ENCODE assay signal across 15 cellular contexts in the genomic region with DNA sequence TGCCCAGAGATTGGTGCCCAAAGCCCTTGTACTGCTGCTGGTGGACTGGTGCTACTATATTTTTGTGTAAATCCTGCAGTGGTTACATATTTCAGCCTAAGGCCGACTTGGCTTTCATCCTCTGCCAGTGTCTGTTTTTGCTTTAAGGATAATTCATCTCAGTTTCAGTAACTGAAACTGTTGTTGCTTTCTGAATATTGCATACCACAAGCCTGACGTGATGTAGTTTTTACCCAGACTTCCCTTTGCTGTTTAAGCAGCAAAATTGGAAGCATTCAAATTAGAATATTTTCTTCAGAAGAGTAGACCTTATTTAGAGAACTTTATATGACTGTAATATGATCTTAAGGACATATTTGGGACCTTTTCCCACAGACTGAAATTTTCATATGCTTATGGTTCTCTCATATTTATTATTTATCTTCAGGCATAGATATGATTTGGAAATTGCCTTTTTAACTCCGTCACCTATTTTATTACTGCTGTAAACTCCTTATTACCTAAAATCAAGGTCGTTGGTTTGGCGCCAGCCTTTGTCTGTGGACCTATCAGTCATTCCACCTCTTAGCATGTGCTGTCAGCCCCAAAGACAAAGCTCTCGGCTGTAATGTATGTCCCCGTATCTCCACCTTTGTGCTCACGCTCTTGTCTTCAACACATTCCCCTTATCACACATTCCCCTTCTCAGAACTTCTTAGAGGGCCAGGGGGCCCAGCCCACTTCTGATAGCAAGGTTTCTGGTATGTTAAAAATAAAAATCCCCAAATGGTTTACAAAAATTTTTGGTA.
DNase-seq lines count a peak whose midpoint lies in the region; ATAC-seq, FAIRE-seq and TF ChIP-seq lines count a peak whose summit lies in the region.
"Had no signal": no experiment of that assay in that cellular context is flagged by ENCODE, and none has a peak within 500 bp of the region (broad histone marks: within the 10 kb centered on the region; RNA-seq: fewer than 3 reads in every experiment).

No MANE protein-coding gene starts in this region.

- H4K20me1 ChIP-seq in IMR-90 (ENCODE audit: insufficient read depth, low read length) = no peaks in the 10 kb centered on the region

- H3K4me1 ChIP-seq in IMR-90 (ENCODE audit: control insufficient read depth, insufficient read depth, low read length) (no peaks in the 10 kb centered on the region), cardiac muscle cell (ENCODE audit: low read depth) (peaks cover 48% of the 10 kb centered on the region), transverse colon (peaks cover 0 to 12% (median 0%) of the 10 kb centered on the region in 4 donors), pancreas (no peaks in the 10 kb centered on the region)

- no peak overlapping the region for H2AK9ac ChIP-seq in IMR-90 (replicated peaks; ENCODE audit: low read depth, low read length, poor library complexity)

- H3K4me3 ChIP-seq in IMR-90 (ENCODE audit: insufficient read depth, low read depth, low read length) (no peak overlapping the region), cardiac fibroblast (replicated peaks in 1 of 2; ENCODE audit: low read depth in 2 of 2, low read length in 2 of 2) (no peak overlapping the region), cardiac muscle cell (no peak overlapping the region), transverse colon (no peak overlapping the region), pancreas (no peak overlapping the region)

- no peak overlapping the region for H3K9ac ChIP-seq in IMR-90 (ENCODE audit: low read depth, low read length)

- H3K79me1 ChIP-seq in IMR-90 (ENCODE audit: low read depth in 1 of 2, low read length in 2 of 2) = no peaks in the 10 kb centered on the region

- no peak overlapping the region for H3K14ac ChIP-seq in IMR-90 (replicated peaks; ENCODE audit: low read depth, low read length)

- no peak for TF ChIP-seq RAD21 in IMR-90 (IDR thresholded peaks at IDR 0.05; ENCODE audit: low read length)

- DNase-seq in IMR-90 = peak; percentile 24
- DNase-seq in cardiac fibroblast (ENCODE audit: low read depth in 2 of 2) = peak; percentile 34 to 62
- DNase-seq in cardiac muscle cell (ENCODE audit: low read depth in 1 of 2, low spot score in 1 of 2) = peak; percentile 64 to 71
- DNase-seq in transverse colon = peak; percentile 43
- no peak for DNase-seq in inferior parietal cortex (ENCODE audit: extremely low spot score)
- DNase-seq in pancreas = no peak
- DNase-seq: activated CD8-positive, alpha-beta T cell treated with anti-CD3 and anti-CD28 coated beads, Interleukin-2, amount 10 ng/mL, durations not matched to agents 7 days and 5 days; anterior cingulate cortex; C1 segment of cervical spinal cord; DND-41; NCI-H2081; NCI-H526 treated with DMSO at 0.1 percent for 48 hours had no signal

- H2BK120ac ChIP-seq in IMR-90 (ENCODE audit: low read depth, low read length) = no peak overlapping the region

- no peak for TF ChIP-seq EP300 in transverse colon (IDR thresholded peaks at IDR 0.05; ENCODE audit: low read depth)

- H4K8ac ChIP-seq in IMR-90 (ENCODE audit: low read depth in 2 of 2, low read length in 2 of 2) = no peak overlapping the region

- no peak overlapping the region for H2AK5ac ChIP-seq in IMR-90 (ENCODE audit: low read depth, low read length)

- TF ChIP-seq POLR2A in IMR-90 (IDR thresholded peaks at IDR 0.05; ENCODE audit: low read depth, low read length) (no peak), transverse colon (IDR thresholded peaks at IDR 0.05) (no peak)

- WGBS in IMR-90 (ENCODE audit: extremely low coverage in 2 of 2, insufficient read length in 1 of 2), 2 experiments = no CpG with 5 or more reads among the region's 8 CpGs
- WGBS in transverse colon (ENCODE audit: low coverage in 1 of 2), 2 donors = 40 to 50% methylated on average over 5 to 8 of the region's 8 CpGs
- WGBS in pancreas, 2 donors = 31 to 36% methylated on average over 8 of the region's 8 CpGs

- H3K56ac ChIP-seq in IMR-90 (ENCODE audit: extremely low read depth, insufficient read depth, low read length) = no peak overlapping the region

- no peak overlapping the region for H2AFZ ChIP-seq in IMR-90 (replicated peaks; ENCODE audit: low read length, poor library complexity)

- no peaks in the 10 kb centered on the region for H3K9me1 ChIP-seq in IMR-90 (ENCODE audit: insufficient read depth, low read length)

- dilution Hi-C loops in IMR-90 (cut with HindIII; ENCODE audit: low sequenced_read_pairs, unreplicated experiment) = no loop called here

- no peak overlapping the region for H3K4me2 ChIP-seq in IMR-90 (ENCODE audit: low read depth, low read length)

- ATAC-seq in IMR-90 (ENCODE audit: low read depth) (peak; percentile 67), GM18502 (IDR thresholded peaks at IDR 0.05; ENCODE audit: poor library complexity, unreplicated experiment) (no peak), pancreas (no peak)
- ATAC-seq: activated CD8-positive, alpha-beta T cell treated with anti-CD3 and anti-CD28 coated beads, Interleukin-2, amount 10 ng/mL, durations not matched to agents 7 days and 5 days; Panc1 had no signal

- H2BK15ac ChIP-seq in IMR-90 (ENCODE audit: low read depth, low read length) = no peak overlapping the region

- H2BK20ac ChIP-seq in IMR-90 (ENCODE audit: low read depth, low read length) = no peak overlapping the region

- H3K9me3 ChIP-seq in IMR-90 (ENCODE audit: control insufficient read depth, insufficient read depth, low read length) = no peaks in the 10 kb centered on the region
- no peaks in the 10 kb centered on the region for H3K9me3 ChIP-seq in cardiac muscle cell (ENCODE audit: low read depth)
- H3K9me3 ChIP-seq in transverse colon = no peaks in the 10 kb centered on the region
- no peaks in the 10 kb centered on the region for H3K9me3 ChIP-seq in pancreas

- CTCF ChIA-PET in IMR-90 (lab: Yijun Ruan, JAX) = no interaction called here

- no peak overlapping the region for H4K91ac ChIP-seq in IMR-90 (ENCODE audit: insufficient read depth, low read depth, low read length)

- FAIRE-seq in pancreas (lab: Jason Lieb, UNC) = no peak
- FAIRE-seq: H1 had no signal

- in situ Hi-C loops in IMR-90 (cut with MboI; ENCODE audit: low sequenced_read_pairs) (loop anchor here (25.0 kb wide), 3 partner anchors 622 to 1272 kb away; partner anchors contain the start of gene HEATR1), transverse colon (cut with MboI; ENCODE audit: low pct_ligation_motif_present in 1 of 4, low pct_unique_long_range_greater_than_20kb in 1 of 4, low sequenced_read_pairs in 3 of 4) (loop anchor here in 3 of 4 donors (25.0 kb wide), 1 partner anchor 622 kb away; no protein-coding TSS in a partner anchor)

- no peaks in the 10 kb centered on the region for H3K36me3 ChIP-seq in IMR-90 (ENCODE audit: control insufficient read depth, insufficient read depth, low read length)
- H3K36me3 ChIP-seq in cardiac muscle cell = peaks cover 8% of the 10 kb centered on the region
- no peaks in the 10 kb centered on the region for H3K36me3 ChIP-seq in transverse colon
- no peaks in the 10 kb centered on the region for H3K36me3 ChIP-seq in pancreas

- H3K4ac ChIP-seq in IMR-90 (ENCODE audit: low read depth, low read length) = no peak overlapping the region

- TF ChIP-seq CTCF in IMR-90 (conservative IDR thresholded peaks at IDR 0.05; ENCODE audit: low read depth, low read length) (no peak), cardiac fibroblast (IDR thresholded peaks at IDR 0.05; ENCODE audit: low read depth, low read length) (no peak), cardiac muscle cell (IDR thresholded peaks at IDR 0.05; ENCODE audit: low read depth, low read length) (no peak), transverse colon (IDR thresholded peaks at IDR 0.05) (no peak), pancreas (IDR thresholded peaks at IDR 0.05) (no peak)

- POLR2A ChIA-PET in IMR-90 (lab: Charles Lee; ENCODE audit: unreplicated experiment) = no interaction called here

- no peaks in the 10 kb centered on the region for H3K27me3 ChIP-seq in IMR-90 (ENCODE audit: control insufficient read depth, insufficient read depth, low read length)
- no peaks in the 10 kb centered on the region for H3K27me3 ChIP-seq in cardiac muscle cell
- H3K27me3 ChIP-seq in transverse colon = no peaks in the 10 kb centered on the region
- H3K27me3 ChIP-seq in pancreas = no peaks in the 10 kb centered on the region

- H3K18ac ChIP-seq in IMR-90 (ENCODE audit: low read depth, low read length) = no peak overlapping the region

- intact Hi-C loops in IMR-90 (cut with micrococcal nuclease) = loop anchor here (10.0 kb wide), 1 partner anchor 1279 kb away; no protein-coding TSS in a partner anchor
- intact Hi-C loops in transverse colon (cut with DNase I; ENCODE audit: low total_unique reads) = loop anchor here (10.0 kb wide), 1 partner anchor 339 kb away; the partner anchor contains the start of gene RYR2
- intact Hi-C loops in pancreas (cut with DNase I) = no loop called here

- no peak overlapping the region for H2BK5ac ChIP-seq in IMR-90 (ENCODE audit: low read depth, low read length, poor library complexity, severe bottlenecking)

- no TSS peak for BruUV-seq in IMR-90 (replicated peaks; lab: Mats Ljungman, UMichigan)

- H3K27ac ChIP-seq in IMR-90 (ENCODE audit: insufficient read depth, low read length) = no peak overlapping the region
- H3K27ac ChIP-seq in cardiac muscle cell = peak overlapping the region; percentile 73
- H3K27ac ChIP-seq in transverse colon = no peak overlapping the region
- no peak overlapping the region for H3K27ac ChIP-seq in pancreas

- H3K23ac ChIP-seq in IMR-90 (ENCODE audit: low read depth, low read length) = no peak overlapping the region

- H4K5ac ChIP-seq in IMR-90 (ENCODE audit: low read depth, low read length) = no peak overlapping the region

TF ChIP-seq in IMR-90, 13 proteins besides CTCF, POLR2A, EP300 and RAD21 (continues in another document):
- TF ChIP-seq CHD1 (IDR thresholded peaks at IDR 0.05; ENCODE audit: low read depth, low read length) (no peak), CEBPB (IDR thresholded peaks at IDR 0.05; ENCODE audit: low read depth, low read length) (no peak), SMC3 (IDR thresholded peaks at IDR 0.05; ENCODE audit: low read depth, low read length) (no peak), BHLHE40 (IDR thresholded peaks at IDR 0.05; ENCODE audit: low read depth, low read length) (no peak), RCOR1 (IDR thresholded peaks at IDR 0.05; ENCODE audit: insufficient replicate concordance, low read length) (no peak), FOS (IDR thresholded peaks at IDR 0.05; ENCODE audit: low read depth, low read length) (no peak), MXI1 (IDR thresholded peaks at IDR 0.05; ENCODE audit: borderline replicate concordance, low read depth, low read length) (no peak), MAZ (IDR thresholded peaks at IDR 0.05; ENCODE audit: borderline replicate concordance, low read depth, low read length) (no peak)
- TF ChIP-seq, protein P1, sequence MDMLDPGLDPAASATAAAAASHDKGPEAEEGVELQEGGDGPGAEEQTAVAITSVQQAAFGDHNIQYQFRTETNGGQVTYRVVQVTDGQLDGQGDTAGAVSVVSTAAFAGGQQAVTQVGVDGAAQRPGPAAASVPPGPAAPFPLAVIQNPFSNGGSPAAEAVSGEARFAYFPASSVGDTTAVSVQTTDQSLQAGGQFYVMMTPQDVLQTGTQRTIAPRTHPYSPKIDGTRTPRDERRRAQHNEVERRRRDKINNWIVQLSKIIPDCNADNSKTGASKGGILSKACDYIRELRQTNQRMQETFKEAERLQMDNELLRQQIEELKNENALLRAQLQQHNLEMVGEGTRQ (IDR thresholded peaks at IDR 0.05; ENCODE audit: low read depth, low read length) = no peak

Comparison
In these comparisons a context has a peak if more than half of its experiments do, and no peak if none do; other contexts are left out.
1. DNase-seq: peak in IMR-90 (single experiment), cardiac fibroblast (2 of 2), cardiac muscle cell (2 of 2) and transverse colon (single experiment); none in inferior parietal cortex (single experiment) and pancreas (0 of 6).
2. intact Hi-C loops: an anchor here in IMR-90 (10.0 kb wide) and transverse colon (10.0 kb wide); none called in pancreas.